Comparison of ENCODE assay signal across 17 cellular contexts in the genomic region with DNA sequence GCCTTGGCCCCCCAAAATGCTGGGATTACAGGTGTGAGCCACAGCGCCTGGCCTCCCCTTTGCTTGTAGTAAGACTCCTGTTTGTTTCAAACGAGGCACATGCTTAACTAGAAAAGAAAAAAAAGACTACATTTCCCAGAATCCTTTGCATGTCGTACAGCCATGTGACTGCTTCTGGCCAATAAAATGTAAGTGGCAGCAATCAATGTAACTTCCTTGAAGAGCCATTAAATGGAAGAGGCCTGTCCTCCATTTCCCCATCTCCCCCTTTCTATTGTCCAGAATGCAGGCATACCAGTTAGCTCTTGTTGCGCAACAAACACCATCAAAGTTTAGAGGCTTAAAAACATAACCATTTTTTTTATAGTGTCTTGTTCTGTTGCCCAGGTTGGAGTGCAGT. TPM values are rescaled to one million over a fixed set of nuclear protein-coding genes. Genes with fewer than 3 reads are reported as not detected.
DNase-seq lines count a peak whose midpoint lies in the region; ATAC-seq, FAIRE-seq and TF ChIP-seq lines count a peak whose summit lies in the region.
"Had no signal": no experiment of that assay in that cellular context is flagged by ENCODE, and none has a peak within 500 bp of the region (broad histone marks: within the 10 kb centered on the region; RNA-seq: fewer than 3 reads in every experiment).

No MANE protein-coding gene starts in this region.

- no peak overlapping the region for H4K8ac ChIP-seq in mesenchymal stem cell (ENCODE audit: low read length)

- WGBS in A549 (ENCODE audit: missing lambda C conversion rate): 44% methylated on average over 4 of the region's 4 CpGs
- WGBS in mesenchymal stem cell: 36% methylated on average over 3 of the region's 4 CpGs

- no peaks in the 10 kb centered on the region for H3K36me3 ChIP-seq in mesenchymal stem cell (ENCODE audit: control insufficient read depth in 1 of 2, insufficient read depth in 2 of 2, low read depth in 1 of 2, low read length in 2 of 2)
- H3K36me3 ChIP-seq in left ventricle myocardium inferior: no peaks in the 10 kb centered on the region
- H3K36me3 ChIP-seq: WERI-Rb-1 had no signal

- no peak overlapping the region for H3K23ac ChIP-seq in mesenchymal stem cell (ENCODE audit: low read length in 2 of 2)

- intact Hi-C loops in left ventricle myocardium inferior (cut with micrococcal nuclease): no loop called here

- H3K4me1 ChIP-seq in A549: no peaks in the 10 kb centered on the region
- H3K4me1 ChIP-seq in mesenchymal stem cell (ENCODE audit: control insufficient read depth, insufficient read depth, low read depth, low read length): no peaks in the 10 kb centered on the region
- no peaks in the 10 kb centered on the region for H3K4me1 ChIP-seq in left ventricle myocardium inferior

- TF ChIP-seq RAD21 in A549 (conservative IDR thresholded peaks at IDR 0.05 in 1 of 2, IDR thresholded peaks at IDR 0.05 in 1 of 2): no peak

- H2BK5ac ChIP-seq in mesenchymal stem cell (ENCODE audit: low read depth, low read length, poor library complexity, severe bottlenecking): no peak overlapping the region

- no peak for TF ChIP-seq POLR2A in A549 (IDR thresholded peaks at IDR 0.05; ENCODE audit: low read length)

- no peak overlapping the region for H2BK120ac ChIP-seq in mesenchymal stem cell (ENCODE audit: low read depth, low read length)

- no peaks in the 10 kb centered on the region for H3K79me1 ChIP-seq in mesenchymal stem cell (replicated peaks; ENCODE audit: low read length, poor library complexity, severe bottlenecking)

- H3K18ac ChIP-seq in mesenchymal stem cell (ENCODE audit: low read depth in 1 of 2, low read length in 2 of 2): no peak overlapping the region

- TF ChIP-seq CTCF in A549 (IDR thresholded peaks at IDR 0.05) (no peak), GM12864 (IDR thresholded peaks at IDR 0.05; ENCODE audit: low read depth, low read length, missing control alignments) (no peak), left ventricle myocardium inferior (IDR thresholded peaks at IDR 0.05; ENCODE audit: borderline replicate concordance) (no peak)

- H3K4me3 ChIP-seq in A549: no peak overlapping the region
- H3K4me3 ChIP-seq in GM12864 (ENCODE audit: low read depth, low read length): no peak overlapping the region
- H3K4me3 ChIP-seq in mesenchymal stem cell (ENCODE audit: insufficient read depth in 1 of 2, low read depth in 1 of 2, low read length in 2 of 2): no peak overlapping the region
- H3K4me3 ChIP-seq in left ventricle myocardium inferior: no peak overlapping the region

- H4K91ac ChIP-seq in mesenchymal stem cell (ENCODE audit: low read length): no peak overlapping the region

- H3K27ac ChIP-seq in A549 (no peak overlapping the region), mesenchymal stem cell (ENCODE audit: low read length, poor library complexity, severe bottlenecking) (no peak overlapping the region), substantia nigra (ENCODE audit: low read depth, low read length, poor library complexity, severe bottlenecking) (no peak overlapping the region), left ventricle myocardium inferior (replicated peaks) (no peak overlapping the region)
- H3K27ac ChIP-seq: WERI-Rb-1 had no signal

- H3K27me3 Mint-ChIP-seq in immature natural killer cell (ENCODE audit: low read depth in 3 of 3): peaks cover under 1 to 13% (median 2%) of the 10 kb centered on the region in 3 donors

- no peak overlapping the region for H3K14ac ChIP-seq in mesenchymal stem cell (ENCODE audit: low read length in 2 of 2)

- H3K9me3 Mint-ChIP-seq in immature natural killer cell: peaks cover 0 to 2% (median 0%) of the 10 kb centered on the region in 6 donors

- no peaks in the 10 kb centered on the region for H3K9me3 ChIP-seq in A549
- no peaks in the 10 kb centered on the region for H3K9me3 ChIP-seq in mesenchymal stem cell (ENCODE audit: control insufficient read depth, low read length)
- peaks cover 5% of the 10 kb centered on the region for H3K9me3 ChIP-seq in left ventricle myocardium inferior (replicated peaks)

- H3K36me3 Mint-ChIP-seq in immature natural killer cell: no peaks in the 10 kb centered on the region
- H3K36me3 Mint-ChIP-seq: CD8-positive, alpha-beta T cell had no signal

- no peaks in the 10 kb centered on the region for H3K4me1 Mint-ChIP-seq in immature natural killer cell

- H2AK5ac ChIP-seq in mesenchymal stem cell (ENCODE audit: low read length, severe bottlenecking): no peak overlapping the region

- H3K27ac Mint-ChIP-seq in immature natural killer cell: no peak overlapping the region
- H3K27ac Mint-ChIP-seq: CD8-positive, alpha-beta T cell had no signal

- TF ChIP-seq EP300 in A549 (IDR thresholded peaks at IDR 0.05): no peak

- peaks cover 0 to 6% of the 10 kb centered on the region in 2 experiments for H3K27me3 ChIP-seq in mesenchymal stem cell (ENCODE audit: control insufficient read depth in 1 of 2, insufficient read depth in 1 of 2, low read length in 2 of 2)
- peaks cover 66% of the 10 kb centered on the region for H3K27me3 ChIP-seq in left ventricle myocardium inferior (ENCODE audit: low read depth)

- H3K4me3 Mint-ChIP-seq in immature natural killer cell: no peak overlapping the region
- H3K4me3 Mint-ChIP-seq: CD8-positive, alpha-beta T cell had no signal

- no peak overlapping the region for H2AFZ ChIP-seq in mesenchymal stem cell (ENCODE audit: low read depth, low read length)

- no peak overlapping the region for H3K9ac ChIP-seq in mesenchymal stem cell (ENCODE audit: low read length)

- FAIRE-seq in A549 (lab: Jason Lieb, UNC): no peak

- no peak overlapping the region for H2BK12ac ChIP-seq in mesenchymal stem cell (ENCODE audit: low read length in 2 of 2)

- ATAC-seq in A549: peak in 1 of 2 experiments; percentile 59; a peak in 3 of 6 replicates
- ATAC-seq: CD8-positive, alpha-beta T cell had no signal

- no peak overlapping the region for H2BK15ac ChIP-seq in mesenchymal stem cell (ENCODE audit: low read depth, poor library complexity, severe bottlenecking)

- CTCF ChIA-PET in A549 (lab: Yijun Ruan, JAX): interaction anchor here (0.9 to 3.0 kb wide), 8 partner anchors 11 to 222 kb away, joined by 3 to 11 read pairs (median 4); a partner anchor contains a TSS

- DNase-seq in A549 (ENCODE audit: low read depth in 1 of 2, low spot score in 1 of 2) (peak; percentile 55 to 72), GM12864 (ENCODE audit: low read depth) (peak; percentile 5), NCI-H446 treated with DMSO at 0.1 percent for 48 hours (lab: John Stamatoyannopoulos, UW) (peak; percentile 15), cerebellar cortex (ENCODE audit: low spot score) (peak; percentile 44), mesenchymal stem cell (no peak), substantia nigra (lab: John Stamatoyannopoulos, UW) (no peak), left ventricle myocardium inferior (no peak), immature natural killer cell (no peak)
- DNase-seq: activated naive CD4-positive, alpha-beta T cell; CD8-positive, alpha-beta T cell; effector memory CD4-positive, alpha-beta T cell; islet precursor cell; NCI-H510A; stimulated activated CD4-positive, alpha-beta T cell treated with anti-CD3 and anti-CD28 coated beads, Interleukin-4, amount 100 ng/mL, for 24 hours; WERI-Rb-1 had no signal

- H3K4me2 ChIP-seq in A549 (no peak overlapping the region), mesenchymal stem cell (ENCODE audit: low read length, poor library complexity, severe bottlenecking) (no peak overlapping the region)

- no peak overlapping the region for H3K4ac ChIP-seq in mesenchymal stem cell (ENCODE audit: low read depth in 1 of 2, low read length in 2 of 2)

- POLR2A ChIA-PET in A549 (lab: Yijun Ruan, JAX): no interaction called here

TF ChIP-seq in A549, 52 proteins besides CTCF, POLR2A, EP300 and RAD21 (continues in another document):
- TF ChIP-seq CEBPB (IDR thresholded peaks at IDR 0.05): peak; percentile 64 to 82; a peak in 3 of 4 replicates
- TF ChIP-seq ZC3H11A (IDR thresholded peaks at IDR 0.05): no peak

RNA-seq across cellular contexts. Expression of a gene that starts 10.4 kb away (rescaled TPM):
- polyA plus RNA-seq in A549 (2011; rRNA removed) (not detected in 2 replicates), A549 (2017; fragmentation: RNase III; extraction: RNeasy Plus Mini Kit Qiagen cat#74134 plus additional on column Dnase treatment) (not detected in 3 replicates), immature natural killer cell (not detected)
- not detected in 2 replicates for polyA plus RNA-seq in A549 (2012; cell fraction: cytosol; rRNA removed)
- polyA plus RNA-seq in A549 (2012; cell fraction: nucleus; rRNA removed): not detected in 2 replicates
- not detected in 2 replicates for polyA minus RNA-seq in A549 (2011; rRNA and poly(A)+ RNA removed)
- not detected for polyA plus RNA-seq in mesenchymal stem cell (2013, experiment 1 of 2)
- not detected for polyA plus RNA-seq in mesenchymal stem cell (2013, experiment 2 of 2)
- not detected for total RNA-seq in left ventricle myocardium inferior
- total RNA-seq: CD8-positive, alpha-beta T cell; osteocyte had no signal

RNA-seq across cellular contexts. Expression of a gene that starts 30.3 kb away (rescaled TPM):
- not detected in 2 replicates for polyA plus RNA-seq in A549 (2011; rRNA removed)
- not detected in 2 replicates for polyA plus RNA-seq in A549 (2012; cell fraction: cytosol; rRNA removed)
- not detected in 2 replicates for polyA plus RNA-seq in A549 (2012; cell fraction: nucleus; rRNA removed)
- not detected in 3 replicates for polyA plus RNA-seq in A549 (2017; fragmentation: RNase III; extraction: RNeasy Plus Mini Kit Qiagen cat#74134 plus additional on column Dnase treatment)
- not detected in 2 replicates for polyA minus RNA-seq in A549 (2011; rRNA and poly(A)+ RNA removed)
- polyA plus RNA-seq in mesenchymal stem cell (2013, experiment 1 of 2): not detected
- polyA plus RNA-seq in mesenchymal stem cell (2013, experiment 2 of 2): not detected
- total RNA-seq in left ventricle myocardium inferior: not detected
- not detected for polyA plus RNA-seq in immature natural killer cell
- total RNA-seq: CD8-positive, alpha-beta T cell; osteocyte had no signal
- polyA plus RNA-seq: thymus had no signal

RNA-seq across cellular contexts. Expression of a gene that starts 36.7 kb away (rescaled TPM):
- 1.4 and 1.5 TPM in 2 replicates for polyA plus RNA-seq in A549 (2011; rRNA removed)
- polyA plus RNA-seq in A549 (2012; cell fraction: cytosol; rRNA removed): 5.7 and 9.0 TPM in 2 replicates
- 9.7 and 13.1 TPM in 2 replicates for polyA plus RNA-seq in A549 (2012; cell fraction: nucleus; rRNA removed)
- polyA plus RNA-seq in A549 (2017; fragmentation: RNase III; extraction: RNeasy Plus Mini Kit Qiagen cat#74134 plus additional on column Dnase treatment): 5.0 to 6.4 TPM (median 6.2 TPM) in 3 replicates
- polyA minus RNA-seq in A549 (2011; rRNA and poly(A)+ RNA removed): 0.34 and 0.37 TPM in 2 replicates
- 2.0 TPM for polyA plus RNA-seq in mesenchymal stem cell (2013, experiment 1 of 2)
- polyA plus RNA-seq in mesenchymal stem cell (2013, experiment 2 of 2): 2.5 TPM
- total RNA-seq in left ventricle myocardium inferior: 6.2 TPM
- polyA plus RNA-seq in immature natural killer cell: 1 to 10 TPM; 1.4 to 4.6 (median 4.2) TPM

RNA-seq across cellular contexts. Expression of a gene that starts 40.3 kb away (rescaled TPM):
- polyA plus RNA-seq in A549 (2011; rRNA removed) (0.01 and 0.04 TPM in 2 replicates), A549 (2017; fragmentation: RNase III; extraction: RNeasy Plus Mini Kit Qiagen cat#74134 plus additional on column Dnase treatment) (0.07 to 0.17 TPM (median 0.09 TPM) in 3 replicates), immature natural killer cell (not detected)
- 0.04 and 0.06 TPM in 2 replicates for polyA plus RNA-seq in A549 (2012; cell fraction: cytosol; rRNA removed)
- polyA plus RNA-seq in A549 (2012; cell fraction: nucleus; rRNA removed): 0.04 and 0.07 TPM in 2 replicates
- 0.41 TPM in 1 of 2 replicates, not detected in the other for polyA minus RNA-seq in A549 (2011; rRNA and poly(A)+ RNA removed)
- polyA plus RNA-seq in mesenchymal stem cell (2013, experiment 1 of 2): 0.17 TPM
- polyA plus RNA-seq in mesenchymal stem cell (2013, experiment 2 of 2): 0.22 TPM
- 0.25 TPM for total RNA-seq in left ventricle myocardium inferior

Comparison
In these comparisons a context has a peak if more than half of its experiments do, and no peak if none do; other contexts are left out.
1. DNase-seq: peak in A549 (2 of 2), GM12864 (single experiment), NCI-H446 treated with DMSO at 0.1 percent for 48 hours (single experiment) and cerebellar cortex (single experiment); none in mesenchymal stem cell (single experiment), substantia nigra (0 of 49), left ventricle myocardium inferior (single experiment) and immature natural killer cell (0 of 3).